ENCODE assay signal across 2 cellular contexts in the genomic region with DNA sequence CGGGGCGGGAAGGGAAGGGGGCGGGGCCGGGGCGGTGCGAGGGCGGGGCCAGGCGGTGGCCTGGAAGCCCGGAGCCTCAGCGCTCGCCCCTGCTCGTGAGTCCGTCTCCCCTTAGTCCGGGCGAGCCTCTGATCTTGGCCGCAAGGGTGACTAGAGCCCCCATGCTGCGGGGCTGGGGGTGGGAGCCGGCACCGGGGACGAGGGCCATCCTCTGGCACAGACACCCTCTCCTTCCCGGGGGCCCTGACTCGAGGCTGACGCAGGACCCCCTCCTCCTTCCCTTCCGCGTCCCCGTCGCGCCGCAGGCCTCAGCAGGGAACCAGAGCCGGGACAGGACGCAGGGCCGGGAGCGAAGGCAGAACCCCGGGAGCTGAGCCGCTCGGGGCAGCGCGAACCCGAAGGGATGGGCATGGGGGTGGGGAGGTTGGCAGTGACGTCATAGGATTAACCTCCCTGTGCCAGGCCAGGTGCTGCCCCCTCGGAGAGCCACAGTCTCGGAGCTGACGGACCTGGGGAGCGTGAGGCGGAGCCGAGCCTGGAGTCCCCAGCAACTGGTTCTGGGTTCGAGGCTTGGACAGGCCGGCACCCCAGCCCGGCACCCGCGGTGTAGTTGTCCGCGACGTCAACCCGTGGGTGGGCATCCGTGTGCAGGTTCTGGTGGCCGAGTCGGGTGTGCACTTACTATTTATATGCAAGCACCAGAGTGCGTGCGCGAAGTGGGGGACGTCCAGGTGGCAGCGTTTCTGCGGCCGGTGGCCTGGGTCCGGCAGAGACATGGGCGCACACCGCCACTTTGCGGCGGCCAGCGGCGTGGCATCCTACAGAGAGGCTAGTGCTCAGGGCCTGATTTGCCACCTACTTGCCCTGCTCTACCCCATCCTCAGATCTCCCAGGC.
TF ChIP-seq lines count a peak whose summit lies in the region.

No MANE protein-coding gene starts in this region.

TF ChIP-seq in HEK293, 187 proteins besides CTCF, POLR2A, EP300 and RAD21 (continued from another document):
- TF ChIP-seq, protein P1, sequence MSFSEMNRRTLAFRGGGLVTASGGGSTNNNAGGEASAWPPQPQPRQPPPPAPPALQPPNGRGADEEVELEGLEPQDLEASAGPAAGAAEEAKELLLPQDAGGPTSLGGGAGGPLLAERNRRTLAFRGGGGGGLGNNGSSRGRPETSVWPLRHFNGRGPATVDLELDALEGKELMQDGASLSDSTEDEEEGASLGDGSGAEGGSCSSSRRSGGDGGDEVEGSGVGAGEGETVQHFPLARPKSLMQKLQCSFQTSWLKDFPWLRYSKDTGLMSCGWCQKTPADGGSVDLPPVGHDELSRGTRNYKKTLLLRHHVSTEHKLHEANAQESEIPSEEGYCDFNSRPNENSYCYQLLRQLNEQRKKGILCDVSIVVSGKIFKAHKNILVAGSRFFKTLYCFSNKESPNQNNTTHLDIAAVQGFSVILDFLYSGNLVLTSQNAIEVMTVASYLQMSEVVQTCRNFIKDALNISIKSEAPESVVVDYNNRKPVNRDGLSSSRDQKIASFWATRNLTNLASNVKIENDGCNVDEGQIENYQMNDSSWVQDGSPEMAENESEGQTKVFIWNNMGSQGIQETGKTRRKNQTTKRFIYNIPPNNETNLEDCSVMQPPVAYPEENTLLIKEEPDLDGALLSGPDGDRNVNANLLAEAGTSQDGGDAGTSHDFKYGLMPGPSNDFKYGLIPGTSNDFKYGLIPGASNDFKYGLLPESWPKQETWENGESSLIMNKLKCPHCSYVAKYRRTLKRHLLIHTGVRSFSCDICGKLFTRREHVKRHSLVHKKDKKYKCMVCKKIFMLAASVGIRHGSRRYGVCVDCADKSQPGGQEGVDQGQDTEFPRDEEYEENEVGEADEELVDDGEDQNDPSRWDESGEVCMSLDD (tag by site-specific recombination; IDR thresholded peaks at IDR 0.05) = peak; percentile 99
- peak; percentile 31; the same call in 1 of the 2 replicates for TF ChIP-seq ZNF76 (tag by site-specific recombination; IDR thresholded peaks at IDR 0.05; ENCODE audit: borderline replicate concordance, low read depth)
- no peak for TF ChIP-seq YY1 (tag by site-specific recombination; IDR thresholded peaks at IDR 0.05)
- TF ChIP-seq GLIS2 (tag by site-specific recombination; IDR thresholded peaks at IDR 0.05) = peak; percentile 98
- peak; percentile 62 for TF ChIP-seq SCRT2 (tag by site-specific recombination; IDR thresholded peaks at IDR 0.05)
- 0 out of 2 replicates have a peak, but pooled peaks have one; percentile 59 for TF ChIP-seq ZNF701 (tag by site-specific recombination; IDR thresholded peaks at IDR 0.05)
- no peak for TF ChIP-seq ZNF19 (tag by site-specific recombination; IDR thresholded peaks at IDR 0.05; ENCODE audit: low read depth)
- peak; percentile 80 for TF ChIP-seq SP3 (tag by site-specific recombination; IDR thresholded peaks at IDR 0.05)
- no peak for TF ChIP-seq ZNF624 (tag by site-specific recombination; IDR thresholded peaks at IDR 0.05)
- TF ChIP-seq ZNF423 (tag by site-specific recombination; IDR thresholded peaks at IDR 0.05) = peak; percentile 91
- peak; percentile 85 for TF ChIP-seq ZBTB48 (tag by site-specific recombination; IDR thresholded peaks at IDR 0.05)
- peak; percentile 95 for TF ChIP-seq ZEB2 (tag by site-specific recombination; IDR thresholded peaks at IDR 0.05)
- TF ChIP-seq ZNF146 (tag by site-specific recombination; IDR thresholded peaks at IDR 0.05) = 0 out of 2 replicates have a peak, but pooled peaks have one; percentile 27
- TF ChIP-seq ZBTB17 (tag by site-specific recombination; IDR thresholded peaks at IDR 0.05) = peak; percentile 97
- TF ChIP-seq ZNF654 (tag by site-specific recombination; IDR thresholded peaks at IDR 0.05; ENCODE audit: low read depth) = peak; percentile 27
- TF ChIP-seq KLF7 (tag by site-specific recombination; IDR thresholded peaks at IDR 0.05; ENCODE audit: borderline replicate concordance) = peak; percentile 51; the same call in 1 of the 2 replicates

TF ChIP-seq in HepG2, 621 proteins besides CTCF, POLR2A, EP300 and RAD21 (continued from another document and continues in another):
- TF ChIP-seq, protein P2, sequence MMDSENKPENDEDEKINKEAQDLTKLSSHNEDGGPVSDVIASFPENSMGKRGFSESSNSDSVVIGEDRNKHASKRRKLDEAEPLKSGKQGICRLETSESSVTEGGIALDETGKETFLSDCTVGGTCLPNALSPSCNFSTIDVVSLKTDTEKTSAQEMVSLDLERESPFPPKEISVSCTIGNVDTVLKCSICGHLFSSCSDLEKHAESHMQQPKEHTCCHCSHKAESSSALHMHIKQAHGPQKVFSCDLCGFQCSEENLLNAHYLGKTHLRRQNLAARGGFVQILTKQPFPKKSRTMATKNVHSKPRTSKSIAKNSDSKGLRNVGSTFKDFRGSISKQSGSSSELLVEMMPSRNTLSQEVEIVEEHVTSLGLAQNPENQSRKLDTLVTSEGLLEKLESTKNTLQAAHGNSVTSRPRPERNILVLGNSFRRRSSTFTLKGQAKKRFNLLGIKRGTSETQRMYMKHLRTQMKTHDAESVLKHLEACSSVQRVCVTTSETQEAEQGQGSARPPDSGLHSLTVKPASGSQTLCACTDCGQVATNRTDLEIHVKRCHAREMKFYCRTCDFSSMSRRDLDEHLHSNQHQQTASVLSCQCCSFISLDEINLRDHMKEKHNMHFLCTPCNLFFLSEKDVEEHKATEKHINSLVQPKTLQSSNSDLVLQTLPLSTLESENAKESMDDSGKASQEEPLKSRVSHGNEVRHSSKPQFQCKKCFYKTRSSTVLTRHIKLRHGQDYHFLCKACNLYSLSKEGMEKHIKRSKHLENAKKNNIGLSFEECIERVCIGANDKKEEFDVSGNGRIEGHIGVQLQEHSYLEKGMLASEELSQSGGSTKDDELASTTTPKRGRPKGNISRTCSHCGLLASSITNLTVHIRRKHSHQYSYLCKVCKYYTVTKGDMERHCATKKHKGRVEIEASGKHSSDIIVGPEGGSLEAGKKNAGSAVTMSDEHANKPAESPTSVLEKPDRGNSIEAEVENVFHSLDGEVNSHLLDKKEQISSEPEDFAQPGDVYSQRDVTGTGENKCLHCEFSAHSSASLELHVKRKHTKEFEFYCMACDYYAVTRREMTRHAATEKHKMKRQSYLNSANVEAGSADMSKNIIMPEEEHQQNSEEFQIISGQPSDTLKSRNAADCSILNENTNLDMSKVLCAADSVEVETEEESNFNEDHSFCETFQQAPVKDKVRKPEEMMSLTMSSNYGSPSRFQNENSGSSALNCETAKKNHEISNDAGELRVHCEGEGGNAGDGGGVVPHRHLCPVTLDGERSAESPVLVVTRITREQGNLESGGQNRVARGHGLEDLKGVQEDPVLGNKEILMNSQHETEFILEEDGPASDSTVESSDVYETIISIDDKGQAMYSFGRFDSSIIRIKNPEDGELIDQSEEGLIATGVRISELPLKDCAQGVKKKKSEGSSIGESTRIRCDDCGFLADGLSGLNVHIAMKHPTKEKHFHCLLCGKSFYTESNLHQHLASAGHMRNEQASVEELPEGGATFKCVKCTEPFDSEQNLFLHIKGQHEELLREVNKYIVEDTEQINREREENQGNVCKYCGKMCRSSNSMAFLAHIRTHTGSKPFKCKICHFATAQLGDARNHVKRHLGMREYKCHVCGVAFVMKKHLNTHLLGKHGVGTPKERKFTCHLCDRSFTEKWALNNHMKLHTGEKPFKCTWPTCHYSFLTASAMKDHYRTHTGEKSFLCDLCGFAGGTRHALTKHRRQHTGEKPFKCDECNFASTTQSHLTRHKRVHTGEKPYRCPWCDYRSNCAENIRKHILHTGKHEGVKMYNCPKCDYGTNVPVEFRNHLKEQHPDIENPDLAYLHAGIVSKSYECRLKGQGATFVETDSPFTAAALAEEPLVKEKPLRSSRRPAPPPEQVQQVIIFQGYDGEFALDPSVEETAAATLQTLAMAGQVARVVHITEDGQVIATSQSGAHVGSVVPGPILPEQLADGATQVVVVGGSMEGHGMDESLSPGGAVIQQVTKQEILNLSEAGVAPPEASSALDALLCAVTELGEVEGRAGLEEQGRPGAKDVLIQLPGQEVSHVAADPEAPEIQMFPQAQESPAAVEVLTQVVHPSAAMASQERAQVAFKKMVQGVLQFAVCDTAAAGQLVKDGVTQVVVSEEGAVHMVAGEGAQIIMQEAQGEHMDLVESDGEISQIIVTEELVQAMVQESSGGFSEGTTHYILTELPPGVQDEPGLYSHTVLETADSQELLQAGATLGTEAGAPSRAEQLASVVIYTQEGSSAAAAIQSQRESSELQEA (CRISPR knock-in tag; IDR thresholded peaks at IDR 0.05; ENCODE audit: not compliant biosample characterization) = peak; percentile 27
- TF ChIP-seq, protein P3, sequence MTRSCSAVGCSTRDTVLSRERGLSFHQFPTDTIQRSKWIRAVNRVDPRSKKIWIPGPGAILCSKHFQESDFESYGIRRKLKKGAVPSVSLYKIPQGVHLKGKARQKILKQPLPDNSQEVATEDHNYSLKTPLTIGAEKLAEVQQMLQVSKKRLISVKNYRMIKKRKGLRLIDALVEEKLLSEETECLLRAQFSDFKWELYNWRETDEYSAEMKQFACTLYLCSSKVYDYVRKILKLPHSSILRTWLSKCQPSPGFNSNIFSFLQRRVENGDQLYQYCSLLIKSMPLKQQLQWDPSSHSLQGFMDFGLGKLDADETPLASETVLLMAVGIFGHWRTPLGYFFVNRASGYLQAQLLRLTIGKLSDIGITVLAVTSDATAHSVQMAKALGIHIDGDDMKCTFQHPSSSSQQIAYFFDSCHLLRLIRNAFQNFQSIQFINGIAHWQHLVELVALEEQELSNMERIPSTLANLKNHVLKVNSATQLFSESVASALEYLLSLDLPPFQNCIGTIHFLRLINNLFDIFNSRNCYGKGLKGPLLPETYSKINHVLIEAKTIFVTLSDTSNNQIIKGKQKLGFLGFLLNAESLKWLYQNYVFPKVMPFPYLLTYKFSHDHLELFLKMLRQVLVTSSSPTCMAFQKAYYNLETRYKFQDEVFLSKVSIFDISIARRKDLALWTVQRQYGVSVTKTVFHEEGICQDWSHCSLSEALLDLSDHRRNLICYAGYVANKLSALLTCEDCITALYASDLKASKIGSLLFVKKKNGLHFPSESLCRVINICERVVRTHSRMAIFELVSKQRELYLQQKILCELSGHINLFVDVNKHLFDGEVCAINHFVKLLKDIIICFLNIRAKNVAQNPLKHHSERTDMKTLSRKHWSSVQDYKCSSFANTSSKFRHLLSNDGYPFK (CRISPR knock-in tag; IDR thresholded peaks at IDR 0.05; ENCODE audit: borderline replicate concordance) = peak; percentile 78
- TF ChIP-seq, protein P4, sequence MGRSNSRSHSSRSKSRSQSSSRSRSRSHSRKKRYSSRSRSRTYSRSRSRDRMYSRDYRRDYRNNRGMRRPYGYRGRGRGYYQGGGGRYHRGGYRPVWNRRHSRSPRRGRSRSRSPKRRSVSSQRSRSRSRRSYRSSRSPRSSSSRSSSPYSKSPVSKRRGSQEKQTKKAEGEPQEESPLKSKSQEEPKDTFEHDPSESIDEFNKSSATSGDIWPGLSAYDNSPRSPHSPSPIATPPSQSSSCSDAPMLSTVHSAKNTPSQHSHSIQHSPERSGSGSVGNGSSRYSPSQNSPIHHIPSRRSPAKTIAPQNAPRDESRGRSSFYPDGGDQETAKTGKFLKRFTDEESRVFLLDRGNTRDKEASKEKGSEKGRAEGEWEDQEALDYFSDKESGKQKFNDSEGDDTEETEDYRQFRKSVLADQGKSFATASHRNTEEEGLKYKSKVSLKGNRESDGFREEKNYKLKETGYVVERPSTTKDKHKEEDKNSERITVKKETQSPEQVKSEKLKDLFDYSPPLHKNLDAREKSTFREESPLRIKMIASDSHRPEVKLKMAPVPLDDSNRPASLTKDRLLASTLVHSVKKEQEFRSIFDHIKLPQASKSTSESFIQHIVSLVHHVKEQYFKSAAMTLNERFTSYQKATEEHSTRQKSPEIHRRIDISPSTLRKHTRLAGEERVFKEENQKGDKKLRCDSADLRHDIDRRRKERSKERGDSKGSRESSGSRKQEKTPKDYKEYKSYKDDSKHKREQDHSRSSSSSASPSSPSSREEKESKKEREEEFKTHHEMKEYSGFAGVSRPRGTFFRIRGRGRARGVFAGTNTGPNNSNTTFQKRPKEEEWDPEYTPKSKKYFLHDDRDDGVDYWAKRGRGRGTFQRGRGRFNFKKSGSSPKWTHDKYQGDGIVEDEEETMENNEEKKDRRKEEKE (IDR thresholded peaks at IDR 0.05) = no peak
- TF ChIP-seq, protein P5, sequence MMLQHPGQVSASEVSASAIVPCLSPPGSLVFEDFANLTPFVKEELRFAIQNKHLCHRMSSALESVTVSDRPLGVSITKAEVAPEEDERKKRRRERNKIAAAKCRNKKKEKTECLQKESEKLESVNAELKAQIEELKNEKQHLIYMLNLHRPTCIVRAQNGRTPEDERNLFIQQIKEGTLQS (CRISPR knock-in tag; IDR thresholded peaks at IDR 0.05) = peak; percentile 54
- TF ChIP-seq, protein P6, sequence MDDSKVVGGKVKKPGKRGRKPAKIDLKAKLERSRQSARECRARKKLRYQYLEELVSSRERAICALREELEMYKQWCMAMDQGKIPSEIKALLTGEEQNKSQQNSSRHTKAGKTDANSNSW (CRISPR knock-in tag; IDR thresholded peaks at IDR 0.05; ENCODE audit: borderline replicate concordance) = no peak
- TF ChIP-seq, protein P7, sequence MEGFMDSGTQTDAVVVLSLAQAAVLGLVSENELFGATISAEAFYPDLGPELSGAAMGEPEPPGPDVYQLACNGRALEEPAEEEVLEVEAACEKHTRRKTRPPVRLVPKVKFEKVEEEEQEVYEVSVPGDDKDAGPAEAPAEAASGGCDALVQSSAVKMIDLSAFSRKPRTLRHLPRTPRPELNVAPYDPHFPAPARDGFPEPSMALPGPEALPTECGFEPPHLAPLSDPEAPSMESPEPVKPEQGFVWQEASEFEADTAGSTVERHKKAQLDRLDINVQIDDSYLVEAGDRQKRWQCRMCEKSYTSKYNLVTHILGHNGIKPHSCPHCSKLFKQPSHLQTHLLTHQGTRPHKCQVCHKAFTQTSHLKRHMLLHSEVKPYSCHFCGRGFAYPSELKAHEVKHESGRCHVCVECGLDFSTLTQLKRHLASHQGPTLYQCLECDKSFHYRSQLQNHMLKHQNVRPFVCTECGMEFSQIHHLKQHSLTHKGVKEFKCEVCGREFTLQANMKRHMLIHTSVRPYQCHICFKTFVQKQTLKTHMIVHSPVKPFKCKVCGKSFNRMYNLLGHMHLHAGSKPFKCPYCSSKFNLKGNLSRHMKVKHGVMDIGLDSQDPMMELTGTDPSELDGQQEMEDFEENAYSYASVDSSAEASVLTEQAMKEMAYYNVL (CRISPR knock-in tag; IDR thresholded peaks at IDR 0.05; ENCODE audit: borderline replicate concordance) = no peak
- TF ChIP-seq RAD51 (IDR thresholded peaks at IDR 0.05; ENCODE audit: borderline replicate concordance) = no peak
- TF ChIP-seq, protein P8, sequence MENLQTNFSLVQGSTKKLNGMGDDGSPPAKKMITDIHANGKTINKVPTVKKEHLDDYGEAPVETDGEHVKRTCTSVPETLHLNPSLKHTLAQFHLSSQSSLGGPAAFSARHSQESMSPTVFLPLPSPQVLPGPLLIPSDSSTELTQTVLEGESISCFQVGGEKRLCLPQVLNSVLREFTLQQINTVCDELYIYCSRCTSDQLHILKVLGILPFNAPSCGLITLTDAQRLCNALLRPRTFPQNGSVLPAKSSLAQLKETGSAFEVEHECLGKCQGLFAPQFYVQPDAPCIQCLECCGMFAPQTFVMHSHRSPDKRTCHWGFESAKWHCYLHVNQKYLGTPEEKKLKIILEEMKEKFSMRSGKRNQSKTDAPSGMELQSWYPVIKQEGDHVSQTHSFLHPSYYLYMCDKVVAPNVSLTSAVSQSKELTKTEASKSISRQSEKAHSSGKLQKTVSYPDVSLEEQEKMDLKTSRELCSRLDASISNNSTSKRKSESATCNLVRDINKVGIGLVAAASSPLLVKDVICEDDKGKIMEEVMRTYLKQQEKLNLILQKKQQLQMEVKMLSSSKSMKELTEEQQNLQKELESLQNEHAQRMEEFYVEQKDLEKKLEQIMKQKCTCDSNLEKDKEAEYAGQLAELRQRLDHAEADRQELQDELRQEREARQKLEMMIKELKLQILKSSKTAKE (CRISPR knock-in tag; IDR thresholded peaks at IDR 0.05; ENCODE audit: borderline replicate concordance) = peak; percentile 46; the same call in 1 of the 2 replicates
